In genomic region chr18:77290856-77291255, GRCh38 we compare ENCODE assay signal across 8 cellular contexts. TPM values are rescaled to one million over a fixed set of nuclear protein-coding genes. Genes with fewer than 3 reads are reported as not detected.
"Had no signal": no experiment of that assay in that cellular context is flagged by ENCODE, and none has a peak within 500 bp of the region (broad histone marks: within the 10 kb centered on the region; RNA-seq: fewer than 3 reads in every experiment).

No MANE protein-coding gene starts in this region.

RNA-seq across cellular contexts. Expression of gene GALR1, which starts 41.2 kb away (rescaled TPM):
- total RNA-seq: M059J, NCI-H460, OCI-LY7, PC-9, Right ventricle myocardium inferior, RPMI7951, SJCRH30, SK-MEL-5 had no signal
